8 cellular contexts compared by ENCODE assay signal in genomic region chr15:66803182-66803729, GRCh38.
DNase-seq lines count a peak whose midpoint lies in the region; ATAC-seq, FAIRE-seq and TF ChIP-seq lines count a peak whose summit lies in the region.

No MANE protein-coding gene starts in this region.

- no peaks in the 10 kb centered on the region for H3K9me1 ChIP-seq in keratinocyte (ENCODE audit: control insufficient read depth, extremely low read depth, insufficient read depth, low read length)

- TF ChIP-seq CTCF in AG04450 (IDR thresholded peaks at IDR 0.05; ENCODE audit: low read depth, low read length) (no peak), keratinocyte (optimal IDR thresholded peaks at IDR 0.05 in 1 of 3, IDR thresholded peaks at IDR 0.05 in 1 of 3, conservative IDR thresholded peaks at IDR 0.05 in 1 of 3; ENCODE audit: extremely low read depth in 1 of 3, insufficient read depth in 2 of 3, low read length in 3 of 3) (no peak)

- peak overlapping the region; percentile 40 for H3K4me2 ChIP-seq in keratinocyte (ENCODE audit: control insufficient read depth, extremely low read depth, insufficient read depth, low read depth, low read length)

- CTCF ChIA-PET in AG04450 (lab: Charles Lee) = interaction anchor here (0.7 to 1.7 kb wide), 4 partner anchors 12 to 868 kb away, joined by 3 to 5 read pairs (median 4); no protein-coding TSS in a partner anchor

- H3K79me2 ChIP-seq in keratinocyte (ENCODE audit: control insufficient read depth, insufficient read depth, low read length) = no peaks in the 10 kb centered on the region

- H3K27me3 ChIP-seq in AG04450 (ENCODE audit: control insufficient read depth, insufficient read depth, low read length) (no peaks in the 10 kb centered on the region), HUES48 (ENCODE audit: control insufficient read depth, insufficient read depth, low read length) (no peaks in the 10 kb centered on the region), keratinocyte (ENCODE audit: control insufficient read depth, extremely low read depth, insufficient read depth, low read length) (peaks cover 2% of the 10 kb centered on the region), stomach smooth muscle (ENCODE audit: control insufficient read depth in 1 of 2, insufficient read depth in 2 of 2, low read length in 2 of 2) (no peaks in the 10 kb centered on the region)

- DNase-seq in AG04450 (ENCODE audit: low read depth, low spot score) (peak; percentile 97), T47D (ENCODE audit: low read depth in 1 of 2, low spot score in 1 of 2) (peak; percentile 54 to 80), keratinocyte (ENCODE audit: low read depth, low spot score) (peak; percentile 46), KG1 (lab: John Stamatoyannopoulos, UW) (no peak)
- DNase-seq in stimulated activated naive CD4-positive, alpha-beta T cell treated with Interleukin-2 at 50 U/mL for 16 hours (lab: John Stamatoyannopoulos, UW) = no peak

- no peak overlapping the region for H3K9ac ChIP-seq in HUES48 (ENCODE audit: low read depth, low read length)
- H3K9ac ChIP-seq in keratinocyte (ENCODE audit: control insufficient read depth, extremely low read depth, insufficient read depth, low read length) = no peak overlapping the region
- H3K9ac ChIP-seq in stomach smooth muscle (ENCODE audit: low read length in 2 of 2) = peak overlapping the region in 1 of 2 donors; percentile 21

- no peaks in the 10 kb centered on the region for H4K20me1 ChIP-seq in keratinocyte (ENCODE audit: control insufficient read depth, extremely low read depth, insufficient read depth, low read length)

- H3K4me1 ChIP-seq in HUES48 (ENCODE audit: control insufficient read depth, insufficient read depth, low read length) (peaks cover 9% of the 10 kb centered on the region), keratinocyte (ENCODE audit: control insufficient read depth, extremely low read depth, insufficient read depth, low read length) (peaks cover 19% of the 10 kb centered on the region), stomach smooth muscle (ENCODE audit: control insufficient read depth, insufficient read depth, low read length) (peaks cover 21% of the 10 kb centered on the region)

- in situ Hi-C loops in T47D (cut with HindIII; ENCODE audit: low pct_unique_long_range_greater_than_20kb, low sequenced_read_pairs) = no loop called here

- peak overlapping the region; percentile 99 for H3K27ac ChIP-seq in AG04450 (ENCODE audit: low read depth, low read length)
- peak overlapping the region; percentile 76 for H3K27ac ChIP-seq in HUES48 (ENCODE audit: low read depth, low read length)
- H3K27ac ChIP-seq in keratinocyte (ENCODE audit: control insufficient read depth, insufficient read depth, low read length) = no peak overlapping the region
- peak overlapping the region; percentile 62 for H3K27ac ChIP-seq in stomach smooth muscle (ENCODE audit: low read length)

- peak overlapping the region; percentile 12; the same call in 1 of the 2 replicates for H3K4me3 ChIP-seq in AG04450 (ENCODE audit: low read depth, low read length)
- H3K4me3 ChIP-seq in HUES48 (ENCODE audit: low read depth, low read length) = no peak overlapping the region
- H3K4me3 ChIP-seq in keratinocyte (ENCODE audit: control insufficient read depth in 2 of 3, extremely low read depth in 1 of 3, insufficient read depth in 2 of 3, low read depth in 1 of 3, low read length in 3 of 3) = no peak overlapping the region
- peak overlapping the region; percentile 16 to 55 for H3K4me3 ChIP-seq in stomach smooth muscle (ENCODE audit: low read length in 2 of 2)

- ATAC-seq in GM21717 (IDR thresholded peaks at IDR 0.05; ENCODE audit: unreplicated experiment) = no peak

- dilution Hi-C loops in keratinocyte (cut with MboI; ENCODE audit: extremely low pct_ligation_motif_present, low sequenced_read_pairs) = no loop called here

- peak; percentile 36 for FAIRE-seq in keratinocyte (lab: Jason Lieb, UNC)

- H3K9me3 ChIP-seq in AG04450 (ENCODE audit: control insufficient read depth, insufficient read depth, low read length) (no peaks in the 10 kb centered on the region; the same call in none of the 2 replicates), HUES48 (ENCODE audit: control insufficient read depth, insufficient read depth, low read length) (no peaks in the 10 kb centered on the region), keratinocyte (ENCODE audit: control insufficient read depth, low read depth, low read length) (no peaks in the 10 kb centered on the region), stomach smooth muscle (ENCODE audit: control insufficient read depth in 2 of 2, low read length in 2 of 2) (no peaks in the 10 kb centered on the region)

- POLR2A ChIA-PET in AG04450 (lab: Yijun Ruan, JAX) = interaction anchor here (0.5 to 2.2 kb wide), 10 partner anchors 12 to 417 kb away, joined by 3 to 11 read pairs (median 4); no protein-coding TSS in a partner anchor

- H3K36me3 ChIP-seq in HUES48 (ENCODE audit: control insufficient read depth, insufficient read depth, low read length) (no peaks in the 10 kb centered on the region), keratinocyte (ENCODE audit: control insufficient read depth in 2 of 2, extremely low read depth in 1 of 2, insufficient read depth in 2 of 2, low read length in 2 of 2) (no peaks in the 10 kb centered on the region), stomach smooth muscle (ENCODE audit: control insufficient read depth in 2 of 2, insufficient read depth in 2 of 2, low read length in 2 of 2) (no peaks in the 10 kb centered on the region)

- no peak overlapping the region for H2AFZ ChIP-seq in keratinocyte (ENCODE audit: control insufficient read depth, low read length)

Comparison
In these comparisons a context has a peak if more than half of its experiments do, and no peak if none do; other contexts are left out.
1. DNase-seq: peak in AG04450 (single experiment), T47D (2 of 2) and keratinocyte (single experiment); none in stimulated activated naive CD4-positive, alpha-beta T cell treated with Interleukin-2 at 50 U/mL for 16 hours (single experiment) and KG1 (single experiment).
2. H3K4me3 ChIP-seq: peak in AG04450 (single experiment) and stomach smooth muscle (2 of 2); none in HUES48 (single experiment) and keratinocyte (0 of 3).